In genomic region chr13:49326222-49326917, GRCh38 we compare ENCODE assay signal across 18 cellular contexts.
DNase-seq lines count a peak whose midpoint lies in the region; ATAC-seq and TF ChIP-seq lines count a peak whose summit lies in the region.
"Had no signal": no experiment of that assay in that cellular context is flagged by ENCODE, and none has a peak within 500 bp of the region (broad histone marks: within the 10 kb centered on the region; RNA-seq: fewer than 3 reads in every experiment).

No MANE protein-coding gene starts in this region.

- H3K36me3 ChIP-seq in GM23338 (ENCODE audit: insufficient read depth) (no peaks in the 10 kb centered on the region), MM.1S (replicated peaks; ENCODE audit: insufficient read depth, low read length) (no peaks in the 10 kb centered on the region), esophagus squamous epithelium (peaks cover 0 to 62% (median 0%) of the 10 kb centered on the region in 3 donors), gastrocnemius medialis (no peaks in the 10 kb centered on the region), upper lobe of right lung (no peaks in the 10 kb centered on the region), esophagus muscularis mucosa (peaks cover 0 to 55% (median 15%) of the 10 kb centered on the region in 4 donors)

- H3K4me1 Mint-ChIP-seq in GM23338: no peaks in the 10 kb centered on the region

- WGBS in esophagus squamous epithelium, 2 donors: 66 to 71% methylated on average over 7 of the region's 7 CpGs
- WGBS in esophagus muscularis mucosa: 79% methylated on average over 7 of the region's 7 CpGs

- H3F3A ChIP-seq in GM23338 (replicated peaks; ENCODE audit: low read depth) (no peaks in the 10 kb centered on the region), MM.1S (ENCODE audit: insufficient read depth, low read length) (no peaks in the 10 kb centered on the region)

- TF ChIP-seq CTCF in GM23338 (conservative IDR thresholded peaks at IDR 0.05; ENCODE audit: low read depth in 2 of 2) (no peak), MM.1S (IDR thresholded peaks at IDR 0.05; ENCODE audit: low read length) (no peak), esophagus squamous epithelium (IDR thresholded peaks at IDR 0.05) (no peak), gastrocnemius medialis (IDR thresholded peaks at IDR 0.05 in 4 of 5, conservative IDR thresholded peaks at IDR 0.05 in 1 of 5) (no peak), upper lobe of right lung (IDR thresholded peaks at IDR 0.05) (no peak), esophagus muscularis mucosa (IDR thresholded peaks at IDR 0.05) (no peak)

- H3K4me1 ChIP-seq in GM23338 (ENCODE audit: insufficient read depth) (no peaks in the 10 kb centered on the region), MM.1S (ENCODE audit: low read length) (no peaks in the 10 kb centered on the region), esophagus squamous epithelium (no peaks in the 10 kb centered on the region), gastrocnemius medialis (peaks cover 0 to 14% of the 10 kb centered on the region in 2 donors), upper lobe of right lung (no peaks in the 10 kb centered on the region), esophagus muscularis mucosa (peaks cover 0 to 3% (median 1%) of the 10 kb centered on the region in 4 donors)

- H3K9ac ChIP-seq in MM.1S (ENCODE audit: low read length): no peak overlapping the region
- H3K9ac ChIP-seq: BLaER1 treated with 17β-estradiol and CSF1 and Interleukin-3, amounts not matched to agents 10 nM and 100 nM had no signal

- H3K9me2 ChIP-seq in GM23338 (ENCODE audit: insufficient read depth) (no peaks in the 10 kb centered on the region; the same call in 1 of the 2 replicates), MM.1S (replicated peaks; ENCODE audit: insufficient read depth, low read length) (no peaks in the 10 kb centered on the region)

- intact Hi-C loops in esophagus squamous epithelium (cut with DNase I): no loop called here
- intact Hi-C loops in gastrocnemius medialis (cut with DNase I; ENCODE audit: low total_unique reads): no loop called here
- intact Hi-C loops in upper lobe of right lung (cut with DNase I): no loop called here
- intact Hi-C loops in esophagus muscularis mucosa (cut with DNase I): no loop called here

- no peak for TF ChIP-seq EP300 in esophagus muscularis mucosa (IDR thresholded peaks at IDR 0.05)

- no peaks in the 10 kb centered on the region for H3K36me3 Mint-ChIP-seq in GM23338 (ENCODE audit: low read depth)
- H3K36me3 Mint-ChIP-seq: CD8-positive, alpha-beta T cell had no signal

- peak; percentile 33; the same call in 2 of the 3 replicates for ATAC-seq in GM23338
- ATAC-seq in gastrocnemius medialis: peak in 1 of 2 donors; percentile 63
- ATAC-seq in HG03342 (IDR thresholded peaks at IDR 0.05; ENCODE audit: unreplicated experiment): no peak
- no peak for ATAC-seq in upper lobe of right lung
- ATAC-seq: CD8-positive, alpha-beta T cell had no signal

- H3K27ac ChIP-seq in GM23338 (ENCODE audit: low read depth) (no peak overlapping the region), MM.1S (ENCODE audit: low read length) (no peak overlapping the region), esophagus squamous epithelium (peak overlapping the region in 3 of 4 donors; percentile 11 to 41 (median 22)), gastrocnemius medialis (peak overlapping the region; percentile 12 to 56 (median 37)), upper lobe of right lung (no peak overlapping the region), esophagus muscularis mucosa (replicated peaks in 1 of 4) (peak overlapping the region in 1 of 4 donors; percentile 33)
- H3K27ac ChIP-seq: BLaER1 treated with 17β-estradiol and CSF1 and Interleukin-3, amounts not matched to agents 10 nM and 100 nM had no signal

- H2AFZ ChIP-seq in GM23338 (0 out of 2 replicates have a peak overlapping the region, but pooled peaks have one; percentile 79), MM.1S (ENCODE audit: low read length) (no peak overlapping the region)

- H3K4me2 ChIP-seq in GM23338 (no peak overlapping the region), MM.1S (ENCODE audit: low read depth, low read length) (no peak overlapping the region)
- H3K4me2 ChIP-seq: BLaER1 treated with 17β-estradiol and CSF1 and Interleukin-3, amounts not matched to agents 10 nM and 100 nM had no signal

- H3K9me3 ChIP-seq in MM.1S (replicated peaks; ENCODE audit: insufficient read depth, low read length) (no peaks in the 10 kb centered on the region), esophagus squamous epithelium (no peaks in the 10 kb centered on the region), gastrocnemius medialis (no peaks in the 10 kb centered on the region), upper lobe of right lung (no peaks in the 10 kb centered on the region), esophagus muscularis mucosa (no peaks in the 10 kb centered on the region)
- H3K9me3 ChIP-seq: BLaER1 treated with 17β-estradiol and CSF1 and Interleukin-3, amounts not matched to agents 10 nM and 100 nM had no signal

- H4K20me1 ChIP-seq in GM23338 (replicated peaks; ENCODE audit: insufficient read depth): no peaks in the 10 kb centered on the region
- H4K20me1 ChIP-seq in MM.1S (ENCODE audit: insufficient read depth, low read length): no peaks in the 10 kb centered on the region
- H4K20me1 ChIP-seq: BLaER1 treated with 17β-estradiol and CSF1 and Interleukin-3, amounts not matched to agents 10 nM and 100 nM had no signal

- no peak overlapping the region for H3K4me3 Mint-ChIP-seq in GM23338
- H3K4me3 Mint-ChIP-seq: CD8-positive, alpha-beta T cell had no signal

- no peaks in the 10 kb centered on the region for H3K27me3 ChIP-seq in GM23338 (ENCODE audit: insufficient read depth)
- H3K27me3 ChIP-seq in MM.1S (replicated peaks; ENCODE audit: insufficient read depth, low read length): no peaks in the 10 kb centered on the region
- H3K27me3 ChIP-seq in esophagus squamous epithelium: no peaks in the 10 kb centered on the region
- no peaks in the 10 kb centered on the region for H3K27me3 ChIP-seq in gastrocnemius medialis
- H3K27me3 ChIP-seq in upper lobe of right lung: no peaks in the 10 kb centered on the region
- H3K27me3 ChIP-seq in esophagus muscularis mucosa: no peaks in the 10 kb centered on the region
- H3K27me3 ChIP-seq: BLaER1 treated with 17β-estradiol and CSF1 and Interleukin-3, amounts not matched to agents 10 nM and 100 nM had no signal

- H3K27ac Mint-ChIP-seq in GM23338: no peak overlapping the region
- H3K27ac Mint-ChIP-seq: CD8-positive, alpha-beta T cell had no signal

- H3K79me2 ChIP-seq in GM23338 (replicated peaks; ENCODE audit: insufficient read depth) (no peaks in the 10 kb centered on the region), MM.1S (ENCODE audit: low read length) (no peaks in the 10 kb centered on the region)

- TF ChIP-seq POLR2A in esophagus squamous epithelium (IDR thresholded peaks at IDR 0.05): no peak
- TF ChIP-seq POLR2A in gastrocnemius medialis (IDR thresholded peaks at IDR 0.05): no peak
- no peak for TF ChIP-seq POLR2A in esophagus muscularis mucosa (IDR thresholded peaks at IDR 0.05; ENCODE audit: low read depth)

- H3K4me3 ChIP-seq in GM23338 (no peak overlapping the region), MM.1S (ENCODE audit: low read length) (no peak overlapping the region), esophagus squamous epithelium (no peak overlapping the region), gastrocnemius medialis (no peak overlapping the region), upper lobe of right lung (no peak overlapping the region), esophagus muscularis mucosa (no peak overlapping the region)
- H3K4me3 ChIP-seq: BLaER1 treated with 17β-estradiol and CSF1 and Interleukin-3, amounts not matched to agents 10 nM and 100 nM had no signal

- DNase-seq in GM23338 (ENCODE audit: low spot score): no peak
- peak; percentile 7 for DNase-seq in MM.1S
- no peak for DNase-seq in esophagus squamous epithelium (lab: John Stamatoyannopoulos, UW)
- DNase-seq in gastrocnemius medialis: no peak
- DNase-seq in germinal center (ENCODE audit: low spot score): no peak
- DNase-seq in upper lobe of right lung: no peak
- DNase-seq in esophagus muscularis mucosa (ENCODE audit: extremely low spot score): no peak
- DNase-seq: Calu3; CD8-positive, alpha-beta T cell; GF-D8; HCEC 1CT; KBM-7; NCI-H1694 treated with DMSO at 0.1 percent for 48 hours; NCI-H2107; NCI-H510A treated with DMSO at 0.1 percent for 48 hours; NCI-H774 had no signal

- H3K9me3 Mint-ChIP-seq in GM23338: no peaks in the 10 kb centered on the region
- H3K9me3 Mint-ChIP-seq: CD8-positive, alpha-beta T cell had no signal

- H3K27me3 Mint-ChIP-seq in GM23338 (ENCODE audit: insufficient read depth, low read depth, poor library complexity): no peaks in the 10 kb centered on the region

- in situ Hi-C loops in gastrocnemius medialis (cut with MboI; ENCODE audit: low sequenced_read_pairs in 4 of 4): no loop called here

TF ChIP-seq in GM23338, 12 proteins besides CTCF, POLR2A, EP300 and RAD21:
- TF ChIP-seq JUNB (IDR thresholded peaks at IDR 0.05; ENCODE audit: unreplicated experiment) (no peak), CREB1 (CRISPR knock-in tag; IDR thresholded peaks at IDR 0.05; ENCODE audit: low read depth) (no peak)

Comparison
In these comparisons a context has a peak if more than half of its experiments do, and no peak if none do; other contexts are left out.
1. H3K27ac ChIP-seq: peak in esophagus squamous epithelium (3 of 4) and gastrocnemius medialis (4 of 4); none in GM23338 (single experiment), MM.1S (single experiment) and upper lobe of right lung (single experiment).